In the genomic region with DNA sequence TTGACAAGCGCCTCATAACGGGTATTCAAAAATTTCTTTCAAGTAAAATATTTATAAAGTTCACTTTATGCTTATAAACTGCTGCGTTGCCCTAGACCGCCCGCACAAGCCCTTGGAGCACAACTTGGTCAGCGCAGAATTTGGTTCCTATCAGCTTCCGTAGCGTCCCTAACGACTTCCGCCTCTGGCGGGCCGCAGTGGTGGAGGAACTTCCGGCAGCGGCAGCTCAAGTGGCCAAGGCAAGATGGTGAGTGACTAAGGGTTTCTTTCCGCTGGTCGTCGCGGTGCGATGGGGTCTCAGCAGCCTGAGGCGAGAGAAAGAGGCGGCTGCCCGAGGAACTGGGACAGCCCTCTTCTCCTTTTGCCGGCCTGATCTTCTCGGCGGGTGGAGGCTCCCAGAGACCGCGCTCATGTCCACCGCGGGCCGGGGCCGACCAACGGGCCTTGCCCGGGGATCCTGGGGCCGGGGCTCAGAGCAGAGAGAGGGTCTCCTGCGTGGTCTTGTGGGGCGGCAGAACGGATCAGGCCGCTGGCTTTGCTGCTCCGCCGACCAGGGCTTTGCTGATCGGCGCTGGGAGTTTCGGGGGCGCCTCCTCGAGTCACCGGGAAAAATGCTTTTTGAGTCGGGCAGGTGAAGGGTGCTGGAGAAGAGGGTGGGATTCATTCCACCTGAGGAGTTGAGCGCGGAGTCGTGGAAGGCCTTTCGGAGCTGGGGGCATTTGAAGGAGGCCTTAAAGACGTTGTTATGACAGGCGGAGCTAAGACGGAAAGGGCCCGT, we compare ENCODE assay signal across 8 cellular contexts. TPM values are rescaled to one million over a fixed set of nuclear protein-coding genes. Genes with fewer than 3 reads are reported as not detected.
DNase-seq lines count a peak whose midpoint lies in the region; ATAC-seq and TF ChIP-seq lines count a peak whose summit lies in the region.

A gene (plus strand): TSS at position 200 of the 778 bp plus-strand sequence. CDS start 45 bp downstream, at position 245.

- H3K36me3 Mint-ChIP-seq in neural progenitor cell, result peaks cover 25% of the 10 kb centered on the region

- H3K27me3 Mint-ChIP-seq in neural progenitor cell (ENCODE audit: insufficient read depth, low read depth), result no peaks in the 10 kb centered on the region

- peak within 1 kb of the TSS; percentile 96 for H3K4me3 ChIP-seq in HAP-1
- peak within 1 kb of the TSS; percentile 83 for H3K4me3 ChIP-seq in MM.1S (ENCODE audit: low read length)
- peak within 1 kb of the TSS; percentile 69 for H3K4me3 ChIP-seq in neural progenitor cell

- H3K9me3 ChIP-seq in ES-I3 (ENCODE audit: control insufficient read depth, insufficient read depth, low read length) (no peaks in the 10 kb centered on the region), HAP-1 (no peaks in the 10 kb centered on the region), MM.1S (replicated peaks; ENCODE audit: insufficient read depth, low read length) (no peaks in the 10 kb centered on the region), neural progenitor cell (ENCODE audit: low read depth) (no peaks in the 10 kb centered on the region)

- no peaks in the 10 kb centered on the region for H3K9me3 Mint-ChIP-seq in neural progenitor cell

- peaks cover 7% of the 10 kb centered on the region; the same call in 1 of the 2 replicates for H3K4me1 ChIP-seq in ES-I3 (ENCODE audit: insufficient read depth, low read length)
- H3K4me1 ChIP-seq in HAP-1, result peaks cover 3% of the 10 kb centered on the region
- H3K4me1 ChIP-seq in MM.1S (ENCODE audit: low read length), result no peaks in the 10 kb centered on the region
- peaks cover 10% of the 10 kb centered on the region for H3K4me1 ChIP-seq in foreskin keratinocyte
- H3K4me1 ChIP-seq in neural progenitor cell, result peaks cover 10% of the 10 kb centered on the region

- DNase-seq in HAP-1 (ENCODE audit: low spot score in 2 of 2) (peak; percentile 88 to 93), MM.1S (peak; percentile 84), SIG-M5 (lab: John Stamatoyannopoulos, UW) (peak; percentile 21), activated gamma-delta T cell (lab: John Stamatoyannopoulos, UW) (peak; percentile 62), foreskin keratinocyte (peak; percentile 63 to 83), neural progenitor cell (ENCODE audit: low spot score) (peak; percentile 87), stromal cell of bone marrow (ENCODE audit: low read depth) (peak; percentile 86)

- H3K9ac ChIP-seq in ES-I3 (ENCODE audit: low read depth, low read length) (peak within 1 kb of the TSS; percentile 97), MM.1S (ENCODE audit: low read length) (peak within 1 kb of the TSS; percentile 88), neural progenitor cell (peak within 1 kb of the TSS; percentile 84)

- no peak for TF ChIP-seq CTCF in MM.1S (IDR thresholded peaks at IDR 0.05; ENCODE audit: low read length)
- TF ChIP-seq CTCF in foreskin keratinocyte (conservative IDR thresholded peaks at IDR 0.05), result no peak
- no peak for TF ChIP-seq CTCF in neural progenitor cell (IDR thresholded peaks at IDR 0.05)

- H3K27me3 ChIP-seq in HAP-1 (ENCODE audit: low read depth) (no peaks in the 10 kb centered on the region; the same call in 1 of the 2 replicates), MM.1S (replicated peaks; ENCODE audit: insufficient read depth, low read length) (no peaks in the 10 kb centered on the region), foreskin keratinocyte (no peaks in the 10 kb centered on the region), neural progenitor cell (peaks cover 36% of the 10 kb centered on the region)

- H3K4me2 ChIP-seq in MM.1S (ENCODE audit: low read depth, low read length) (peak within 1 kb of the TSS; percentile 60; the same call in 1 of the 2 replicates), neural progenitor cell (peak within 1 kb of the TSS; percentile 94)

- H4K20me1 ChIP-seq in MM.1S (ENCODE audit: insufficient read depth, low read length) (no peaks in the 10 kb centered on the region), neural progenitor cell (ENCODE audit: low read depth) (peaks cover 5% of the 10 kb centered on the region)

- H2AFZ ChIP-seq in MM.1S (ENCODE audit: low read length), result peak within 1 kb of the TSS; percentile 56
- H2AFZ ChIP-seq in neural progenitor cell (replicated peaks), result peak within 1 kb of the TSS; percentile 53

- ATAC-seq in foreskin keratinocyte, result peak; percentile 94

- H3K79me2 ChIP-seq in MM.1S (ENCODE audit: low read length), result peaks cover 30% of the 10 kb centered on the region
- peaks cover 36% of the 10 kb centered on the region for H3K79me2 ChIP-seq in neural progenitor cell (ENCODE audit: low read depth)

- H3F3A ChIP-seq in MM.1S (ENCODE audit: insufficient read depth, low read length), result no peaks in the 10 kb centered on the region
- H3F3A ChIP-seq in neural progenitor cell (ENCODE audit: low read depth), result no peaks in the 10 kb centered on the region

- peak within 1 kb of the TSS; percentile 50; the same call in 1 of the 2 replicates for H3K27ac ChIP-seq in MM.1S (ENCODE audit: low read length)
- peak within 1 kb of the TSS; percentile 89 for H3K27ac ChIP-seq in foreskin keratinocyte
- H3K27ac ChIP-seq in neural progenitor cell, result no peak within 1 kb of the TSS

- H3K4me1 Mint-ChIP-seq in neural progenitor cell, result peaks cover 22% of the 10 kb centered on the region

- peak within 1 kb of the TSS; percentile 99 for H3K4me3 Mint-ChIP-seq in neural progenitor cell

- peaks cover 7% of the 10 kb centered on the region for H3K36me3 ChIP-seq in ES-I3 (ENCODE audit: insufficient read depth, low read length)
- H3K36me3 ChIP-seq in HAP-1 (replicated peaks), result peaks cover 31% of the 10 kb centered on the region
- no peaks in the 10 kb centered on the region; the same call in 1 of the 2 replicates for H3K36me3 ChIP-seq in MM.1S (replicated peaks; ENCODE audit: insufficient read depth, low read length)
- H3K36me3 ChIP-seq in neural progenitor cell, result peaks cover 17% of the 10 kb centered on the region

- peak within 1 kb of the TSS; percentile 94 for H3K27ac Mint-ChIP-seq in neural progenitor cell

- in situ Hi-C loops in HAP-1 (cut with MboI; ENCODE audit: low sequenced_read_pairs), result no loop called here

- no peaks in the 10 kb centered on the region for H3K9me2 ChIP-seq in MM.1S (replicated peaks; ENCODE audit: insufficient read depth, low read length)

RNA-seq across cellular contexts. Expression of the gene that starts here (rescaled TPM):
- total RNA-seq in foreskin keratinocyte (224 and 235 TPM in 2 replicates), neural progenitor cell (ENCODE audit: low replicate concordance) (164 and 233 TPM in 2 replicates)
- polyA plus RNA-seq in foreskin keratinocyte, result 183 and 208 TPM in 2 replicates

Comparison
In these comparisons a context has a peak if more than half of its experiments do, and no peak if none do; other contexts are left out.
1. DNase-seq: peak in every context shown above with its lines; median percentile 90 in HAP-1; 87 in neural progenitor cell; 86 in stromal cell of bone marrow; 84 in MM.1S; 73 in foreskin keratinocyte; 62 in activated gamma-delta T cell; 21 in SIG-M5.